1 cellular context compared by ENCODE assay signal in the genomic region with DNA sequence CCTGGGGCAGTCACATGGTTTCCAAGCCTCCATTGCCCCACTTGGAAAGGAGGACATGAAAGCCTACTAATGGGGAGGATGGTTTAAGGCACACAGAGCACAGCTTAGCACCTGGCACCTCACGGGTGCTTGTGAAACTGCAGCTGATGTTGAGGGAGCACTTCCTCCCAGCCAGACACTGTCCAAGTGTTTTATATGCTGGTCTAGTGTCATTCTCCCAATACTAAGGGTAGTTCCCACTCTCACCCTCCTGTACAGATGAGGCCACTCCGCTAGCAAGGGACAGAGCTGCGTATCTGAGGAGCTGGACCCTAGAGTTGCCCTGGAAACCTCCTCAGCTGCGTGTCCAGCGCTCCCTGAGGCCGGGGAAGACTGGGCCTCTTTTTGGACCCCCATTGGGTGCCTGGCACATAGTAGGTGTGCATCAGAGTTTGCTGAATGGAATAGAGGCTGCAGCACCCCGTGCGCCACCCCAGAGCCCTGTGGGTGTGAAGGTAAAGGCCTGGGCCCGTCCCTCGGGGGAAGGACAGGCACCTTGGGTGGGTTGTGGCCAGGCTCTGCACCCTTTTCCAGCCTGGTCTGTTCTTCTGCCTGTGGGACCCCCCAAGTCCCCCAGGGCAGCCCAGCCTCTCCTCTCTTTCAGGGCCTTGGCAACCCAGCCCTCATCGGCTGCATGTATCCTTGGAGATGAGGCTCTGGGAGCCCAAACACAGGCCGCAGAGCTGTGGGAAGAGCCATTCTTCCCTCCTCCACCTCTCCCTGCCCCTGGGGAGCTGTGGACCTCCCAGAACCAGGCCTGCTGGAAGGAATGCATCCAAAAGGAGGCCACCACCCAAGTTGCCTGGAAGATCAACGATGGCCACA.
TF ChIP-seq lines count a peak whose summit lies in the region.

No MANE protein-coding gene starts in this region.

TF ChIP-seq in GM23338, 12 proteins besides CTCF, POLR2A, EP300 and RAD21:
- no peak for TF ChIP-seq EZH2 (IDR thresholded peaks at IDR 0.05; ENCODE audit: low read depth, unreplicated experiment)
- no peak for TF ChIP-seq CREB1 (CRISPR knock-in tag; IDR thresholded peaks at IDR 0.05; ENCODE audit: low read depth)
- TF ChIP-seq NANOG (IDR thresholded peaks at IDR 0.05; ENCODE audit: borderline replicate concordance), result no peak
- no peak for TF ChIP-seq ZNF114 (CRISPR knock-in tag; IDR thresholded peaks at IDR 0.05)
- TF ChIP-seq STAT1 (IDR thresholded peaks at IDR 0.05; ENCODE audit: unreplicated experiment), result no peak
